In the genomic region with DNA sequence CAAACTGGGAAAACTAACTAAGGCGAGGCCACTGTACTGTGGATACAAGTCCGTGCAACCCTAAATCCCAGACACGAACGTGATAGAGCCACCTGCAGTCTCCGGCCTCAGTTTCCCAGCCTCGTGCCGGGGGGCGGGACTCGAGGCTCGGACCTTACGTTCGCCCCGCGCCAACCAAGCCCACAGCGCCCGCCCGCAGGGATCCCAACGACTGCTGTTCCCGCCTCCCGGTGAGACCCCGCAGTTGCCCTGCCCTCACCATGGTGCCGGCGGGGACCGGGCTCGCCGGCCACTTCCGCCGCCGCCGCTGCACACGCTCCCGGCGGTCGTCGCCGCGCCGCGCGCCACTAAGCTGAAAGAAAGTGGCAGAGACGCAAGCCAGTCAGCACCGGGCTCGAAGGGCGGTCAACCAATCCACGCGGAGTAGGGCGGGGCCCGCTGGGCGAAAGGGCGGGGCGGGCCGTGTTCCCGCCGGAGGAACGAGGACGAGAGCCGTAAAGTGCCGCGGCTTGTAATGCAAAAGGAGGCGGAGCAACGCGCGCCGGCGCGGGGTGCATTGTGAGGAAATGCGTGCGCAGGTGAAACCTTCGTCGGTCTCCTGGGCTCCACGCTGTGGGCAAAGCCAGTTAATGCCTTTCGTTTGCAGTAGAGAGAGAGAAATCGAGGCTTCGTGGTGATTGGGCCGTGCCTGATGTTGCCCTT, we compare ENCODE assay signal across 8 cellular contexts. TPM values are rescaled to one million over a fixed set of nuclear protein-coding genes. Genes with fewer than 3 reads are reported as not detected.
DNase-seq lines count a peak whose midpoint lies in the region; ATAC-seq and TF ChIP-seq lines count a peak whose summit lies in the region.

A gene (minus strand): TSS at position 318 of the 702 bp plus-strand sequence. CDS start 56 bp downstream, at position 262.

- TF ChIP-seq POLR2A in NB4 (IDR thresholded peaks at IDR 0.05; ENCODE audit: extremely low read depth, insufficient read length) (peak; percentile 78), gastroesophageal sphincter (IDR thresholded peaks at IDR 0.05) (peak; percentile 68 to 73)

- peak within 1 kb of the TSS; percentile 99 for H3K9ac ChIP-seq in SK-N-MC (ENCODE audit: insufficient read length)

- peaks cover 54% of the 10 kb centered on the region for H3K4me1 Mint-ChIP-seq in activated naive CD4-positive, alpha-beta T cell treated with anti-CD3 and anti-CD28 coated beads, Interleukin-2, amount 10 ng/mL, durations not matched to agents 7 days and 5 days

- no peaks in the 10 kb centered on the region for H3K9me3 Mint-ChIP-seq in activated naive CD4-positive, alpha-beta T cell treated with anti-CD3 and anti-CD28 coated beads, Interleukin-2, amount 10 ng/mL, durations not matched to agents 7 days and 5 days

- peak within 1 kb of the TSS; percentile 94 for H3K27ac ChIP-seq in SK-N-MC
- H3K27ac ChIP-seq in gastroesophageal sphincter: peak within 1 kb of the TSS; percentile 85 to 91 (median 90)

- H3K4me3 Mint-ChIP-seq in activated naive CD4-positive, alpha-beta T cell treated with anti-CD3 and anti-CD28 coated beads, Interleukin-2, amount 10 ng/mL, durations not matched to agents 7 days and 5 days: peak within 1 kb of the TSS; percentile 89

- TF ChIP-seq EP300 in gastroesophageal sphincter (IDR thresholded peaks at IDR 0.05): no peak

- peaks cover 28% of the 10 kb centered on the region for H3K36me3 Mint-ChIP-seq in activated naive CD4-positive, alpha-beta T cell treated with anti-CD3 and anti-CD28 coated beads, Interleukin-2, amount 10 ng/mL, durations not matched to agents 7 days and 5 days

- 0% methylated on average over 8 to 12 of the region's 75 CpGs for WGBS in gastroesophageal sphincter (ENCODE audit: low coverage in 1 of 2), 2 donors

- H3K27me3 ChIP-seq in gastroesophageal sphincter: no peaks in the 10 kb centered on the region

- POLR2A ChIA-PET in GM10248 (lab: Yijun Ruan, JAX): interaction anchor here (0.8 to 8.0 kb wide), 3 partner anchors 19 to 47 kb away, joined by 3 to 154 read pairs (median 11); a partner anchor contains a TSS

- H3K27me3 Mint-ChIP-seq in activated naive CD4-positive, alpha-beta T cell treated with anti-CD3 and anti-CD28 coated beads, Interleukin-2, amount 10 ng/mL, durations not matched to agents 7 days and 5 days: no peaks in the 10 kb centered on the region

- H3K4me3 ChIP-seq in NB4 (ENCODE audit: low read depth, low read length): peak within 1 kb of the TSS; percentile 97
- peak within 1 kb of the TSS; percentile 98 for H3K4me3 ChIP-seq in SK-N-MC
- H3K4me3 ChIP-seq in gastroesophageal sphincter: peak within 1 kb of the TSS; percentile 53 to 84

- H3K27ac Mint-ChIP-seq in activated naive CD4-positive, alpha-beta T cell treated with anti-CD3 and anti-CD28 coated beads, Interleukin-2, amount 10 ng/mL, durations not matched to agents 7 days and 5 days: peak within 1 kb of the TSS; percentile 96

- H3K4me1 ChIP-seq in gastroesophageal sphincter: peaks cover 0 to 63% (median 18%) of the 10 kb centered on the region in 3 donors

- CTCF ChIA-PET in GM10248 (lab: Yijun Ruan, JAX): interaction anchor here (0.6 to 9.4 kb wide), 28 partner anchors 9 to 210 kb away, joined by 3 to 141 read pairs (median 5); a partner anchor contains a TSS
- CTCF ChIA-PET in activated naive CD4-positive, alpha-beta T cell treated with anti-CD3 and anti-CD28 coated beads, Interleukin-2, amount 10 ng/mL, durations not matched to agents 7 days and 5 days (lab: Charles Lee): interaction anchor here (0.8 to 11.4 kb wide), 8 partner anchors 16 to 282 kb away, joined by 3 to 236 read pairs (median 4); a partner anchor contains a TSS

- DNase-seq in GM10248 (ENCODE audit: extremely low spot score): peak; percentile 99
- DNase-seq in NB4 (ENCODE audit: low read depth): peak; percentile 98
- peak; percentile 83 for DNase-seq in SK-N-MC (ENCODE audit: low read depth, low spot score)
- DNase-seq in activated naive CD4-positive, alpha-beta T cell treated with anti-CD3 and anti-CD28 coated beads, Interleukin-2, amount 10 ng/mL, durations not matched to agents 7 days and 5 days: peak; percentile 100
- peak; percentile 67 for DNase-seq in non-pigmented ciliary epithelial cell (ENCODE audit: low read depth)
- peak; percentile 96 for DNase-seq in superior temporal gyrus (ENCODE audit: extremely low spot score)

- no peaks in the 10 kb centered on the region; the same call in 1 of the 2 replicates for H3K36me3 ChIP-seq in SK-N-MC (ENCODE audit: insufficient read depth, low read length)
- no peaks in the 10 kb centered on the region for H3K36me3 ChIP-seq in gastroesophageal sphincter

- peak; percentile 89 for ATAC-seq in HG02571 (IDR thresholded peaks at IDR 0.05; ENCODE audit: unreplicated experiment)
- ATAC-seq in gastroesophageal sphincter: peak; percentile 98

- no peaks in the 10 kb centered on the region for H3K9me3 ChIP-seq in SK-N-MC (ENCODE audit: low read depth, low read length)
- H3K9me3 ChIP-seq in gastroesophageal sphincter: no peaks in the 10 kb centered on the region

- peak; percentile 41 for TF ChIP-seq CTCF in GM10248 (IDR thresholded peaks at IDR 0.05; ENCODE audit: control extremely low read depth, extremely low read depth, low read depth, missing control alignments)
- peak; percentile 35 for TF ChIP-seq CTCF in NB4 (IDR thresholded peaks at IDR 0.05; ENCODE audit: low read depth, low read length)
- TF ChIP-seq CTCF in gastroesophageal sphincter (IDR thresholded peaks at IDR 0.05): peak in 3 of 4 experiments; percentile 8 to 51 (median 16)

RNA-seq across cellular contexts. Expression of the gene that starts here (rescaled TPM):
- total RNA-seq in gastroesophageal sphincter: 100 to 1,000 TPM in 1 of 4 donors, 10 to 100 TPM in 3; 81.2 to 116 (median 94.5) TPM

Comparison
In these comparisons a context has a peak if more than half of its experiments do, and no peak if none do; other contexts are left out.
1. Peak in every context shown above with its lines: DNase-seq, ATAC-seq, H3K4me3 ChIP-seq and H3K27ac ChIP-seq.